ENCODE assay signal across 27 cellular contexts in genomic region chr14:86858043-86858442, GRCh38.
A peak's percentile ranks its signal among the peaks of the same experiment; 100 is the strongest.
DNase-seq lines count a peak whose midpoint lies in the region; ATAC-seq and TF ChIP-seq lines count a peak whose summit lies in the region.
"Had no signal": no experiment of that assay in that cellular context is flagged by ENCODE, and none has a peak within 500 bp of the region (broad histone marks: within the 10 kb centered on the region; RNA-seq: fewer than 3 reads in every experiment).

No MANE protein-coding gene starts in this region.

- H3K27me3 ChIP-seq in smooth muscle cell (ENCODE audit: low read depth): no peaks in the 10 kb centered on the region
- no peaks in the 10 kb centered on the region for H3K27me3 ChIP-seq in hepatocyte
- no peaks in the 10 kb centered on the region for H3K27me3 ChIP-seq in esophagus muscularis mucosa
- H3K27me3 ChIP-seq: body of pancreas, gastrocnemius medialis, neutrophil, right atrium auricular region, tibial nerve had no signal

- H3F3A ChIP-seq in smooth muscle cell (ENCODE audit: low read depth): no peaks in the 10 kb centered on the region

- H3K9me3 ChIP-seq in smooth muscle cell (replicated peaks; ENCODE audit: low read depth): no peaks in the 10 kb centered on the region
- H3K9me3 ChIP-seq in hepatocyte (ENCODE audit: low read depth): no peaks in the 10 kb centered on the region
- no peaks in the 10 kb centered on the region for H3K9me3 ChIP-seq in esophagus muscularis mucosa
- H3K9me3 ChIP-seq: body of pancreas, gastrocnemius medialis, neutrophil, right atrium auricular region, tibial nerve had no signal

- no peak for TF ChIP-seq EP300 in esophagus muscularis mucosa (IDR thresholded peaks at IDR 0.05)

- H3K4me1 ChIP-seq in smooth muscle cell (ENCODE audit: low read depth) (no peaks in the 10 kb centered on the region), hepatocyte (ENCODE audit: insufficient read depth) (no peaks in the 10 kb centered on the region), esophagus muscularis mucosa (no peaks in the 10 kb centered on the region)
- H3K4me1 ChIP-seq: body of pancreas, gastrocnemius medialis, right atrium auricular region had no signal

- no peak for TF ChIP-seq POLR2A in esophagus muscularis mucosa (IDR thresholded peaks at IDR 0.05; ENCODE audit: low read depth)

- H3K27ac ChIP-seq in smooth muscle cell (ENCODE audit: low read depth) (peak overlapping the region; percentile 40), hepatocyte (no peak overlapping the region), esophagus muscularis mucosa (replicated peaks in 1 of 4) (no peak overlapping the region)
- H3K27ac ChIP-seq: body of pancreas, C4-2B, gastrocnemius medialis, KMS-11, neutrophil, right atrium auricular region, tibial nerve had no signal

- intact Hi-C loops in esophagus muscularis mucosa (cut with DNase I): no loop called here

- H3K4me3 ChIP-seq in astrocyte of the cerebellum (ENCODE audit: low read depth, low read length) (no peak overlapping the region), smooth muscle cell (no peak overlapping the region), hepatocyte (no peak overlapping the region), esophagus muscularis mucosa (no peak overlapping the region)
- H3K4me3 ChIP-seq: body of pancreas, gastrocnemius medialis, right atrium auricular region, tibial nerve had no signal

- H3K9ac ChIP-seq in smooth muscle cell (ENCODE audit: low read depth): no peak overlapping the region
- H3K9ac ChIP-seq: KMS-11 had no signal

- H3K4me2 ChIP-seq in smooth muscle cell: peak overlapping the region; percentile 7
- H3K4me2 ChIP-seq in hepatocyte: no peak overlapping the region
- H3K4me2 ChIP-seq: KMS-11 had no signal

- ATAC-seq in HG03139 (IDR thresholded peaks at IDR 0.05; ENCODE audit: unreplicated experiment): no peak
- ATAC-seq: activated CD8-positive, alpha-beta T cell treated with anti-CD3 and anti-CD28 coated beads, Interleukin-2, amount 10 ng/mL, durations not matched to agents 7 days and 5 days; activated T-cell treated with anti-CD3 and anti-CD28 coated beads, Interleukin-2, amount 50 U/mL, for 4 hours; body of pancreas; gastrocnemius medialis; left ventricle myocardium superior; SK-N-SH treated with all-trans-retinoic acid at 6 μM for 48 hours; stimulated activated naive B cell treated with anti-CD40 and anti-IgM and Interleukin-4, amounts not matched to agents 10 μg/mL and 1 μg/mL and 100 μg/mL, for 72 hours had no signal

- no peaks in the 10 kb centered on the region for H3K36me3 ChIP-seq in smooth muscle cell (ENCODE audit: low read depth)
- H3K36me3 ChIP-seq in hepatocyte (replicated peaks; ENCODE audit: insufficient read depth, low read depth): no peaks in the 10 kb centered on the region
- H3K36me3 ChIP-seq in esophagus muscularis mucosa: no peaks in the 10 kb centered on the region
- H3K36me3 ChIP-seq: gastrocnemius medialis, neutrophil, right atrium auricular region, tibial nerve had no signal

- H2AFZ ChIP-seq in smooth muscle cell (ENCODE audit: low read depth) (no peak overlapping the region), hepatocyte (no peak overlapping the region)

- TF ChIP-seq CTCF in astrocyte of the cerebellum (IDR thresholded peaks at IDR 0.05; ENCODE audit: low read depth, low read length, missing control alignments) (no peak), smooth muscle cell (IDR thresholded peaks at IDR 0.05; ENCODE audit: borderline replicate concordance, insufficient read depth, poor library complexity, severe bottlenecking) (no peak), hepatocyte (IDR thresholded peaks at IDR 0.05; ENCODE audit: poor library complexity) (no peak), esophagus muscularis mucosa (IDR thresholded peaks at IDR 0.05) (no peak)

- H3K9me2 ChIP-seq in hepatocyte (replicated peaks; ENCODE audit: insufficient read depth): no peaks in the 10 kb centered on the region

- DNase-seq in Caki2 (ENCODE audit: low read depth) (peak; percentile 17), astrocyte of the cerebellum (ENCODE audit: low read depth) (peak; percentile 78), iris pigment epithelial cell (ENCODE audit: low read depth) (peak; percentile 67), smooth muscle cell (lab: John Stamatoyannopoulos, UW; ENCODE audit: unreplicated experiment) (no peak), hepatocyte (ENCODE audit: low spot score) (no peak), esophagus muscularis mucosa (ENCODE audit: extremely low spot score) (no peak), 8988T (no peak)
- DNase-seq: activated CD8-positive, alpha-beta T cell treated with anti-CD3 and anti-CD28 coated beads, Interleukin-2, amount 10 ng/mL, durations not matched to agents 7 days and 5 days; activated naive CD4-positive, alpha-beta T cell treated with anti-CD3 and anti-CD28 coated beads, Interleukin-2, amount 10 ng/mL, durations not matched to agents 7 days and 5 days; activated T-cell treated with anti-CD3 and anti-CD28 coated beads, Interleukin-2, amount 50 U/mL, for 4 hours; body of pancreas; DMS 273 treated with DMSO at 0.1 percent for 48 hours; endodermal cell; gastrocnemius medialis; GDM1; left ventricle myocardium superior; MV-4-11; NCI-H187 treated with DMSO at 0.1 percent for 48 hours; NCI-H226; stimulated activated naive B cell treated with anti-CD40 and anti-IgM and Interleukin-4, amounts not matched to agents 10 μg/mL and 1 μg/mL and 100 μg/mL, for 72 hours had no signal

- in situ Hi-C loops in Caki2 (cut with HindIII; ENCODE audit: low pct_unique_long_range_greater_than_20kb, low sequenced_read_pairs): no loop called here
- in situ Hi-C loops in astrocyte of the cerebellum (cut with HindIII; ENCODE audit: low sequenced_read_pairs): no loop called here

- 58% methylated on average over 3 of the region's 3 CpGs for WGBS in smooth muscle cell (ENCODE audit: low lambda C conversion rate)
- 66% methylated on average over 3 of the region's 3 CpGs for WGBS in hepatocyte (ENCODE audit: low lambda C conversion rate, missing lambda C conversion rate)
- WGBS in esophagus muscularis mucosa: 60% methylated on average over 3 of the region's 3 CpGs

- no peaks in the 10 kb centered on the region for H4K20me1 ChIP-seq in smooth muscle cell (ENCODE audit: low read depth)
- H4K20me1 ChIP-seq in hepatocyte (ENCODE audit: insufficient read depth, poor library complexity, severe bottlenecking): no peaks in the 10 kb centered on the region

- H3K79me2 ChIP-seq in smooth muscle cell (ENCODE audit: low read depth) (no peaks in the 10 kb centered on the region), hepatocyte (no peaks in the 10 kb centered on the region)

Comparison
In these comparisons a context has a peak if more than half of its experiments do, and no peak if none do; other contexts are left out.
1. DNase-seq: peak in Caki2 (single experiment), astrocyte of the cerebellum (single experiment) and iris pigment epithelial cell (single experiment); none in smooth muscle cell (single experiment), hepatocyte (single experiment), esophagus muscularis mucosa (single experiment) and 8988T (single experiment).